Comparison of ENCODE assay signal across 12 cellular contexts in genomic region chr4:105022811-105023667, GRCh38.
DNase-seq lines count a peak whose midpoint lies in the region; ATAC-seq and TF ChIP-seq lines count a peak whose summit lies in the region.
"Had no signal": no experiment of that assay in that cellular context is flagged by ENCODE, and none has a peak within 500 bp of the region (broad histone marks: within the 10 kb centered on the region; RNA-seq: fewer than 3 reads in every experiment).

No MANE protein-coding gene starts in this region.

- no CpG with 5 or more reads among the region's 6 CpGs for WGBS in IMR-90 (ENCODE audit: extremely low coverage in 2 of 2, insufficient read length in 1 of 2), 2 experiments

- no peak overlapping the region for H2BK20ac ChIP-seq in IMR-90 (ENCODE audit: low read depth, low read length)

- H3K4ac ChIP-seq in IMR-90 (ENCODE audit: low read depth, low read length), result no peak overlapping the region

- H3K4me1 Mint-ChIP-seq in type B pancreatic cell (ENCODE audit: unreplicated experiment), result no peaks in the 10 kb centered on the region
- H3K4me1 Mint-ChIP-seq: activated CD4-positive, alpha-beta T cell treated with anti-CD3 and anti-CD28 coated beads for 36 hours had no signal

- no peak overlapping the region for H3K23ac ChIP-seq in IMR-90 (ENCODE audit: low read depth, low read length)

- in situ Hi-C loops in IMR-90 (cut with MboI; ENCODE audit: low sequenced_read_pairs), result no loop called here

- H3K4me3 Mint-ChIP-seq in type B pancreatic cell, result no peak overlapping the region
- H3K4me3 Mint-ChIP-seq: activated CD4-positive, alpha-beta T cell treated with anti-CD3 and anti-CD28 coated beads for 36 hours had no signal

- TF ChIP-seq CTCF in IMR-90 (conservative IDR thresholded peaks at IDR 0.05; ENCODE audit: low read depth, low read length) (no peak), type B pancreatic cell (conservative IDR thresholded peaks at IDR 0.05) (no peak)

- no peak overlapping the region for H4K5ac ChIP-seq in IMR-90 (ENCODE audit: low read depth, low read length)

- POLR2A ChIA-PET in IMR-90 (lab: Charles Lee; ENCODE audit: unreplicated experiment), result no interaction called here

- BruUV-seq in IMR-90 (replicated peaks; lab: Mats Ljungman, UMichigan), result no TSS peak

- intact Hi-C loops in IMR-90 (cut with micrococcal nuclease), result no loop called here

- no peaks in the 10 kb centered on the region for H3K9me3 ChIP-seq in IMR-90 (ENCODE audit: control insufficient read depth, insufficient read depth, low read length)
- H3K9me3 ChIP-seq in SJCRH30 (replicated peaks), result no peaks in the 10 kb centered on the region
- H3K9me3 ChIP-seq: thyroid gland had no signal

- H3K4me3 ChIP-seq in IMR-90 (ENCODE audit: insufficient read depth, low read depth, low read length) (no peak overlapping the region), SJCRH30 (no peak overlapping the region)
- H3K4me3 ChIP-seq: thyroid gland had no signal

- H2AK5ac ChIP-seq in IMR-90 (ENCODE audit: low read depth, low read length), result no peak overlapping the region

- no peaks in the 10 kb centered on the region for H3K27me3 Mint-ChIP-seq in type B pancreatic cell

- H3K9ac ChIP-seq in IMR-90 (ENCODE audit: low read depth, low read length), result no peak overlapping the region

- no peaks in the 10 kb centered on the region for H3K27me3 ChIP-seq in IMR-90 (ENCODE audit: control insufficient read depth, insufficient read depth, low read length)
- no peaks in the 10 kb centered on the region for H3K27me3 ChIP-seq in SJCRH30
- H3K27me3 ChIP-seq: thyroid gland had no signal

- no peak overlapping the region for H2BK120ac ChIP-seq in IMR-90 (ENCODE audit: low read depth, low read length)

- H3K18ac ChIP-seq in IMR-90 (ENCODE audit: low read depth, low read length), result no peak overlapping the region

- no peaks in the 10 kb centered on the region for H4K20me1 ChIP-seq in IMR-90 (ENCODE audit: insufficient read depth, low read length)

- H3K36me3 Mint-ChIP-seq in type B pancreatic cell, result no peaks in the 10 kb centered on the region

- no peak overlapping the region for H2AFZ ChIP-seq in IMR-90 (replicated peaks; ENCODE audit: low read length, poor library complexity)

- H3K27ac Mint-ChIP-seq in type B pancreatic cell, result peak overlapping the region; percentile 3
- H3K27ac Mint-ChIP-seq: activated CD4-positive, alpha-beta T cell treated with anti-CD3 and anti-CD28 coated beads for 36 hours had no signal

- H3K4me1 ChIP-seq in IMR-90 (ENCODE audit: control insufficient read depth, insufficient read depth, low read length) (no peaks in the 10 kb centered on the region), SJCRH30 (no peaks in the 10 kb centered on the region)
- H3K4me1 ChIP-seq: thyroid gland had no signal

- H3K27ac ChIP-seq in IMR-90 (ENCODE audit: insufficient read depth, low read length), result no peak overlapping the region
- H3K27ac ChIP-seq in SJCRH30, result no peak overlapping the region
- H3K27ac ChIP-seq: thyroid gland had no signal

- TF ChIP-seq RAD21 in IMR-90 (IDR thresholded peaks at IDR 0.05; ENCODE audit: low read length), result no peak

- H3K14ac ChIP-seq in IMR-90 (replicated peaks; ENCODE audit: low read depth, low read length), result no peak overlapping the region

- no peak overlapping the region for H2AK9ac ChIP-seq in IMR-90 (replicated peaks; ENCODE audit: low read depth, low read length, poor library complexity)

- no peak overlapping the region for H2BK15ac ChIP-seq in IMR-90 (ENCODE audit: low read depth, low read length)

- no peaks in the 10 kb centered on the region for H3K9me3 Mint-ChIP-seq in type B pancreatic cell

- CTCF ChIA-PET in IMR-90 (lab: Yijun Ruan, JAX), result no interaction called here

- H2BK5ac ChIP-seq in IMR-90 (ENCODE audit: low read depth, low read length, poor library complexity, severe bottlenecking), result no peak overlapping the region

- no peaks in the 10 kb centered on the region for H3K9me1 ChIP-seq in IMR-90 (ENCODE audit: insufficient read depth, low read length)

- H3K36me3 ChIP-seq in IMR-90 (ENCODE audit: control insufficient read depth, insufficient read depth, low read length), result no peaks in the 10 kb centered on the region
- H3K36me3 ChIP-seq in SJCRH30, result no peaks in the 10 kb centered on the region
- H3K36me3 ChIP-seq: thyroid gland had no signal

- no peak overlapping the region for H4K91ac ChIP-seq in IMR-90 (ENCODE audit: insufficient read depth, low read depth, low read length)

- H3K79me1 ChIP-seq in IMR-90 (ENCODE audit: low read depth in 1 of 2, low read length in 2 of 2), result no peaks in the 10 kb centered on the region

- H4K8ac ChIP-seq in IMR-90 (ENCODE audit: low read depth in 2 of 2, low read length in 2 of 2), result no peak overlapping the region

- ATAC-seq in IMR-90 (ENCODE audit: low read depth), result no peak
- no peak for ATAC-seq in HG02885 (IDR thresholded peaks at IDR 0.05; ENCODE audit: poor library complexity, unreplicated experiment)
- no peak for ATAC-seq in HG03108 (IDR thresholded peaks at IDR 0.05; ENCODE audit: unreplicated experiment)
- ATAC-seq: activated CD4-positive, alpha-beta T cell treated with anti-CD3 and anti-CD28 coated beads for 36 hours had no signal

- dilution Hi-C loops in IMR-90 (cut with HindIII; ENCODE audit: low sequenced_read_pairs, unreplicated experiment), result no loop called here

- H3K4me2 ChIP-seq in IMR-90 (ENCODE audit: low read depth, low read length), result no peak overlapping the region

- DNase-seq in IMR-90 (peak; percentile 3), SJCRH30 (peak; percentile 4 to 8), erythroblast (lab: John Stamatoyannopoulos, UW) (peak; percentile 62 to 63), type B pancreatic cell (ENCODE audit: extremely low spot score, unreplicated experiment) (no peak), iPS-NIHi7 (ENCODE audit: extremely low spot score) (no peak)
- DNase-seq: activated CD4-positive, alpha-beta T cell treated with anti-CD3 and anti-CD28 coated beads for 36 hours; DMS 273 treated with DMSO at 0.1 percent for 48 hours; head of caudate nucleus; NCI-H187 treated with DMSO at 0.1 percent for 48 hours; thyroid gland had no signal

- H3K56ac ChIP-seq in IMR-90 (ENCODE audit: extremely low read depth, insufficient read depth, low read length), result no peak overlapping the region

- no peak for TF ChIP-seq POLR2A in IMR-90 (IDR thresholded peaks at IDR 0.05; ENCODE audit: low read depth, low read length)
- no peak for TF ChIP-seq POLR2A in erythroblast (IDR thresholded peaks at IDR 0.05; ENCODE audit: low read length)

TF ChIP-seq in IMR-90, 13 proteins besides CTCF, POLR2A, EP300 and RAD21:
- TF ChIP-seq MAFK (IDR thresholded peaks at IDR 0.05; ENCODE audit: low read depth, low read length), result no peak
- no peak for TF ChIP-seq CEBPB (IDR thresholded peaks at IDR 0.05; ENCODE audit: low read depth, low read length)
- TF ChIP-seq SMC3 (IDR thresholded peaks at IDR 0.05; ENCODE audit: low read depth, low read length), result no peak
- TF ChIP-seq NFE2L2 (IDR thresholded peaks at IDR 0.05; ENCODE audit: low read depth, low read length), result no peak
- no peak for TF ChIP-seq RFX5 (IDR thresholded peaks at IDR 0.05; ENCODE audit: low read depth, low read length)
- no peak for TF ChIP-seq BHLHE40 (IDR thresholded peaks at IDR 0.05; ENCODE audit: low read depth, low read length)
- TF ChIP-seq MAZ (IDR thresholded peaks at IDR 0.05; ENCODE audit: borderline replicate concordance, low read depth, low read length), result no peak
- no peak for TF ChIP-seq RCOR1 (IDR thresholded peaks at IDR 0.05; ENCODE audit: insufficient replicate concordance, low read length)

Comparison
In these comparisons a context has a peak if more than half of its experiments do, and no peak if none do; other contexts are left out.
1. DNase-seq: peak in IMR-90 (single experiment), SJCRH30 (2 of 2) and erythroblast (2 of 2); none in type B pancreatic cell (single experiment) and iPS-NIHi7 (single experiment).